In the genomic region with DNA sequence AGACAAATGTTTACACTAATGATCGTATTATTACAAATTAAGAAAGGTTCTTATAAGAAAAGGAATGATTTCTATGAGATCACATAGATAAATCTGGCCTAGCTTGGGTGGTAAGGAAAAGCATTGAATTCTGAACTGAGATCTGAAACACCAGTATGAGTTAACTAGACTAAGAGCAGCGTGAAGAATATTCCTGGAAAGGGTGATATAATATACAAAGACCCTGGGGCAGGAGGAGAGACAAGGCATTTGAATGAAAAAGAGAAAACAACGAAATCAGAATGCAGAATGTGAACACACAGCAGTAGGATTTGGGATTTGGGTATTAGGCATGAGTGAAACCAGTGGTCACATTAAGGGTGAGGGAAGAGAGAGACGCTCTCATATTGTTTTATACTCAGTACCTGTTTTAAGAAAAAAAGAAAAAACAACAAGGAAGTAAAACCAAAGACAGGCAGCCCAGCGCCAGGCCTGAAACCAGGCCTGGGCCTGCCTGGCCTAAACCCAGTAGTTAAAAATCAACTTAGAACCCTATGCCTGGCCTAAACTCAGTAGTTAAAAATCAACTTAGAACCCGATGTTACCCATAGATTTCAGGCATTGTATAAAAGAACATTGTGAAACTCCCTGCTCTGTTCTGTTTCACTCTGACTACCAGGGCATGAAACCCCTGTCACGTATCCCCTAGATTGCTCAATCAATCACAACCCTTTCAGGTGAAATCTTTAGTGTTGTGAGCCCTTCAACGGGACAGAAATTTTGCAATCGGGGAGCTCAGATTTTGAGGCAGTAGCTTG, we compare ENCODE assay signal across 12 cellular contexts.
DNase-seq lines count a peak whose midpoint lies in the region; ATAC-seq lines count a peak whose summit lies in the region.
"Had no signal": no experiment of that assay in that cellular context is flagged by ENCODE, and none has a peak within 500 bp of the region (broad histone marks: within the 10 kb centered on the region; RNA-seq: fewer than 3 reads in every experiment).

No MANE protein-coding gene starts in this region.

- no peak overlapping the region for H2BK12ac ChIP-seq in trophoblast cell (ENCODE audit: low read length)

- no peak overlapping the region for H3K14ac ChIP-seq in trophoblast cell (ENCODE audit: low read length)

- no peak overlapping the region for H3K9ac ChIP-seq in trophoblast cell (ENCODE audit: low read length)

- no peaks in the 10 kb centered on the region for H3K36me3 ChIP-seq in trophoblast cell (ENCODE audit: control insufficient read depth in 1 of 2, insufficient read depth in 2 of 2, low read length in 2 of 2)
- H3K36me3 ChIP-seq: right atrium auricular region had no signal

- H2AK5ac ChIP-seq in trophoblast cell (ENCODE audit: low read length): no peak overlapping the region

- no peak overlapping the region for H3K23ac ChIP-seq in trophoblast cell (ENCODE audit: low read length)

- H3K9me3 ChIP-seq in trophoblast cell (ENCODE audit: insufficient read depth, low read depth, low read length): no peaks in the 10 kb centered on the region
- H3K9me3 ChIP-seq: right atrium auricular region had no signal

- DNase-seq in trophoblast cell (no peak), sciatic nerve (ENCODE audit: low spot score) (no peak), hepatic stellate cell (ENCODE audit: low spot score) (no peak), NCI-H524 treated with DMSO at 0.1 percent for 48 hours (lab: John Stamatoyannopoulos, UW) (no peak), NCI-H1105 treated with DMSO at 0.1 percent for 48 hours (lab: John Stamatoyannopoulos, UW) (no peak)
- DNase-seq: activated T-cell treated with anti-CD3 and anti-CD28 coated beads, Interleukin-2, amount 50 U/mL, for 1 hour; GOT3; NCI-H774 had no signal

- H3K4me1 ChIP-seq in trophoblast cell (ENCODE audit: control insufficient read depth in 1 of 2, insufficient read depth in 2 of 2, low read length in 2 of 2): no peaks in the 10 kb centered on the region
- H3K4me1 ChIP-seq: right atrium auricular region had no signal

- no peak overlapping the region for H4K12ac ChIP-seq in trophoblast cell (ENCODE audit: low read depth, low read length)

- no peak overlapping the region for H2AFZ ChIP-seq in trophoblast cell (ENCODE audit: insufficient read depth, low read length, poor library complexity)

- H4K8ac ChIP-seq in trophoblast cell (ENCODE audit: low read depth, low read length): peak overlapping the region; percentile 28

- H4K91ac ChIP-seq in trophoblast cell (ENCODE audit: low read depth, low read length): no peak overlapping the region

- no peaks in the 10 kb centered on the region for H3K27me3 ChIP-seq in trophoblast cell (ENCODE audit: insufficient read depth, low read length)
- H3K27me3 ChIP-seq: right atrium auricular region had no signal

- no peak overlapping the region for H3K4me2 ChIP-seq in trophoblast cell (ENCODE audit: low read length)

- no CpG with 5 or more reads among the region's 9 CpGs for WGBS in trophoblast cell (ENCODE audit: extremely low coverage, insufficient coverage, insufficient read length)

- no peaks in the 10 kb centered on the region for H3K79me2 ChIP-seq in trophoblast cell (ENCODE audit: control insufficient read depth, insufficient read depth, low read length, poor library complexity)

- H3K4ac ChIP-seq in trophoblast cell (ENCODE audit: low read depth, low read length): no peak overlapping the region

- no peak overlapping the region for H2BK120ac ChIP-seq in trophoblast cell (ENCODE audit: insufficient read depth, low read length, poor library complexity)

- no peak overlapping the region for H2BK5ac ChIP-seq in trophoblast cell (ENCODE audit: low read depth, low read length, poor library complexity)

- H3K18ac ChIP-seq in trophoblast cell (ENCODE audit: low read length): no peak overlapping the region

- ATAC-seq in GM19328 (IDR thresholded peaks at IDR 0.05; ENCODE audit: unreplicated experiment) (peak; percentile 80), HG02759 (IDR thresholded peaks at IDR 0.05; ENCODE audit: unreplicated experiment) (peak; percentile 98), HG03460 (IDR thresholded peaks at IDR 0.05; ENCODE audit: unreplicated experiment) (peak; percentile 96), sciatic nerve (no peak)

- no peak overlapping the region for H3K27ac ChIP-seq in trophoblast cell (ENCODE audit: low read depth, low read length)
- H3K27ac ChIP-seq: right atrium auricular region had no signal

- intact Hi-C loops in sciatic nerve (cut with DNase I): no loop called here

- no peaks in the 10 kb centered on the region for H3K79me1 ChIP-seq in trophoblast cell (ENCODE audit: low read length)

- H3K4me3 ChIP-seq in trophoblast cell (ENCODE audit: low read depth, low read length): no peak overlapping the region
- H3K4me3 ChIP-seq: right atrium auricular region had no signal
